Comparison of ENCODE assay signal across 15 cellular contexts in genomic region chr14:39315859-39316444, GRCh38.
"Had no signal": no experiment of that assay in that cellular context is flagged by ENCODE, and none has a peak within 500 bp of the region (broad histone marks: within the 10 kb centered on the region; RNA-seq: fewer than 3 reads in every experiment).

No MANE protein-coding gene starts in this region.

- H3K4me3 Mint-ChIP-seq: activated CD4-positive, alpha-beta memory T cell treated with anti-CD3 and anti-CD28 coated beads, Interleukin-2, amount 10 ng/mL, durations not matched to agents 7 days and 5 days; activated CD4-positive, alpha-beta T cell treated with anti-CD3 and anti-CD28 coated beads for 36 hours; activated T-cell treated with anti-CD3 and anti-CD28 coated beads, Interleukin-2, amount 50 U/mL, for 24 hours; naive thymus-derived CD4-positive, alpha-beta T cell; stimulated activated naive CD8-positive, alpha-beta T cell treated with anti-CD3 and anti-CD28 coated beads, Interleukin-15, amount 100 ng/mL, for 72 hours; type B pancreatic cell had no signal

- H3K36me3 ChIP-seq: colonic mucosa had no signal

- H3K27ac Mint-ChIP-seq: activated CD4-positive, alpha-beta memory T cell treated with anti-CD3 and anti-CD28 coated beads, Interleukin-2, amount 10 ng/mL, durations not matched to agents 7 days and 5 days; activated CD4-positive, alpha-beta T cell treated with anti-CD3 and anti-CD28 coated beads for 36 hours; stimulated activated naive CD8-positive, alpha-beta T cell treated with anti-CD3 and anti-CD28 coated beads, Interleukin-15, amount 100 ng/mL, for 72 hours; type B pancreatic cell had no signal

- H3K4me3 ChIP-seq: colonic mucosa, mucosa of descending colon, right lobe of liver, smooth muscle cell had no signal

- H3K9me3 ChIP-seq: colonic mucosa, mucosa of descending colon, right lobe of liver had no signal

- H3K27me3 ChIP-seq: colonic mucosa, right lobe of liver had no signal

- ATAC-seq: activated CD4-positive, alpha-beta T cell treated with anti-CD3 and anti-CD28 coated beads for 36 hours; activated naive CD4-positive, alpha-beta T cell treated with anti-CD3 and anti-CD28 coated beads, Interleukin-2, amount 50 U/mL, for 72 hours; left cardiac atrium; mucosa of descending colon; naive thymus-derived CD4-positive, alpha-beta T cell; stimulated activated naive CD8-positive, alpha-beta T cell treated with anti-CD3 and anti-CD28 coated beads, Interleukin-15, amount 100 ng/mL, for 72 hours had no signal

- H3K27ac ChIP-seq: colonic mucosa, right lobe of liver had no signal

- H3K4me1 ChIP-seq: colonic mucosa had no signal

- H3K4me1 Mint-ChIP-seq: activated CD4-positive, alpha-beta memory T cell treated with anti-CD3 and anti-CD28 coated beads, Interleukin-2, amount 10 ng/mL, durations not matched to agents 7 days and 5 days; activated CD4-positive, alpha-beta T cell treated with anti-CD3 and anti-CD28 coated beads for 36 hours; stimulated activated naive CD8-positive, alpha-beta T cell treated with anti-CD3 and anti-CD28 coated beads, Interleukin-15, amount 100 ng/mL, for 72 hours had no signal

- H3K27me3 Mint-ChIP-seq: activated CD4-positive, alpha-beta memory T cell treated with anti-CD3 and anti-CD28 coated beads, Interleukin-2, amount 10 ng/mL, durations not matched to agents 7 days and 5 days; activated CD4-positive, alpha-beta T cell treated with anti-CD3 and anti-CD28 coated beads for 36 hours; activated T-cell treated with anti-CD3 and anti-CD28 coated beads, Interleukin-2, amount 50 U/mL, for 24 hours; naive thymus-derived CD4-positive, alpha-beta T cell; stimulated activated naive CD8-positive, alpha-beta T cell treated with anti-CD3 and anti-CD28 coated beads, Interleukin-15, amount 100 ng/mL, for 72 hours; type B pancreatic cell had no signal

- H3K9me3 Mint-ChIP-seq: activated CD4-positive, alpha-beta memory T cell treated with anti-CD3 and anti-CD28 coated beads, Interleukin-2, amount 10 ng/mL, durations not matched to agents 7 days and 5 days; activated naive CD4-positive, alpha-beta T cell treated with anti-CD3 and anti-CD28 coated beads, Interleukin-2, amount 50 U/mL, for 72 hours; activated T-cell treated with anti-CD3 and anti-CD28 coated beads, Interleukin-2, amount 50 U/mL, for 24 hours; stimulated activated naive CD8-positive, alpha-beta T cell treated with anti-CD3 and anti-CD28 coated beads, Interleukin-15, amount 100 ng/mL, for 72 hours; type B pancreatic cell had no signal

- DNase-seq: activated CD4-positive, alpha-beta memory T cell treated with anti-CD3 and anti-CD28 coated beads, Interleukin-2, amount 10 ng/mL, durations not matched to agents 7 days and 5 days; activated CD4-positive, alpha-beta T cell treated with anti-CD3 and anti-CD28 coated beads for 36 hours; activated effector memory CD4-positive, alpha-beta T cell treated with Interleukin-2 at 50 U/mL for 16 hours; activated T-cell treated with anti-CD3 and anti-CD28 coated beads, Interleukin-2, amount 50 U/mL, for 24 hours; caudate nucleus; colonic mucosa; left cardiac atrium; mammary epithelial cell; mucosa of descending colon; naive thymus-derived CD4-positive, alpha-beta T cell; right lobe of liver; stimulated activated naive CD8-positive, alpha-beta T cell treated with anti-CD3 and anti-CD28 coated beads, Interleukin-15, amount 100 ng/mL, for 72 hours had no signal
